In genomic region chr22:44680481-44680894, GRCh38 we compare ENCODE assay signal across 20 cellular contexts.
"Had no signal": no experiment of that assay in that cellular context is flagged by ENCODE, and none has a peak within 500 bp of the region (broad histone marks: within the 10 kb centered on the region; RNA-seq: fewer than 3 reads in every experiment).

No MANE protein-coding gene starts in this region.

- H3K27ac ChIP-seq: body of pancreas, colonic mucosa, ovary, upper lobe of left lung had no signal

- H3K9me3 Mint-ChIP-seq: activated CD4-positive, alpha-beta memory T cell treated with anti-CD3 and anti-CD28 coated beads, Interleukin-2, amount 10 ng/mL, durations not matched to agents 7 days and 5 days; activated naive CD4-positive, alpha-beta T cell treated with anti-CD3 and anti-CD28 coated beads, Interleukin-2, amount 50 U/mL, for 72 hours; neural crest cell; stimulated activated naive CD8-positive, alpha-beta T cell treated with anti-CD3 and anti-CD28 coated beads, Interleukin-15, amount 100 ng/mL, for 72 hours had no signal

- H3K27ac Mint-ChIP-seq: activated CD4-positive, alpha-beta memory T cell treated with anti-CD3 and anti-CD28 coated beads, Interleukin-2, amount 10 ng/mL, durations not matched to agents 7 days and 5 days; activated CD4-positive, alpha-beta T cell treated with anti-CD3 and anti-CD28 coated beads for 36 hours had no signal

- H3K36me3 ChIP-seq: colonic mucosa, ovary, upper lobe of left lung had no signal

- H3K36me3 Mint-ChIP-seq: activated naive CD4-positive, alpha-beta T cell treated with anti-CD3 and anti-CD28 coated beads, Interleukin-2, amount 50 U/mL, for 72 hours had no signal

- H3K27me3 ChIP-seq: body of pancreas, colonic mucosa, ovary, upper lobe of left lung had no signal

- FAIRE-seq: islet of Langerhans had no signal

- H3K4me3 Mint-ChIP-seq: activated CD4-positive, alpha-beta memory T cell treated with anti-CD3 and anti-CD28 coated beads, Interleukin-2, amount 10 ng/mL, durations not matched to agents 7 days and 5 days; activated CD4-positive, alpha-beta T cell treated with anti-CD3 and anti-CD28 coated beads for 36 hours; neural crest cell had no signal

- DNase-seq: activated CD4-positive, alpha-beta memory T cell treated with anti-CD3 and anti-CD28 coated beads, Interleukin-2, amount 10 ng/mL, durations not matched to agents 7 days and 5 days; activated CD4-positive, alpha-beta T cell treated with anti-CD3 and anti-CD28 coated beads for 36 hours; activated CD8-positive, alpha-beta memory T cell treated with anti-CD3 and anti-CD28 coated beads, Interleukin-2, amount 50 U/mL, for 4 hours; activated effector memory CD4-positive, alpha-beta T cell treated with anti-CD3 and anti-CD28 coated beads, Interleukin-2, amount 50 U/mL, for 16 hours; activated T-cell treated with anti-CD3 and anti-CD28 coated beads, Interleukin-2, amount 50 U/mL, for 48 hours; amygdala; body of pancreas; caudate nucleus; colonic mucosa; left colon; midbrain; ovary; stimulated activated naive CD8-positive, alpha-beta T cell treated with anti-CD3 and anti-CD28 coated beads, Interleukin-15, amount 100 ng/mL, for 72 hours; upper lobe of left lung had no signal

- H3K4me3 ChIP-seq: body of pancreas, colonic mucosa, lung, ovary, upper lobe of left lung had no signal

- ATAC-seq: activated CD4-positive, alpha-beta T cell treated with anti-CD3 and anti-CD28 coated beads for 36 hours; activated naive CD4-positive, alpha-beta T cell treated with anti-CD3 and anti-CD28 coated beads, Interleukin-2, amount 50 U/mL, for 72 hours; body of pancreas; esophagus mucosa; left colon; sciatic nerve; stimulated activated naive CD8-positive, alpha-beta T cell treated with anti-CD3 and anti-CD28 coated beads, Interleukin-15, amount 100 ng/mL, for 72 hours had no signal

- H3K27me3 Mint-ChIP-seq: activated CD4-positive, alpha-beta memory T cell treated with anti-CD3 and anti-CD28 coated beads, Interleukin-2, amount 10 ng/mL, durations not matched to agents 7 days and 5 days; activated CD4-positive, alpha-beta T cell treated with anti-CD3 and anti-CD28 coated beads for 36 hours; stimulated activated naive CD8-positive, alpha-beta T cell treated with anti-CD3 and anti-CD28 coated beads, Interleukin-15, amount 100 ng/mL, for 72 hours had no signal

- H3K9me3 ChIP-seq: body of pancreas, colonic mucosa, ovary, upper lobe of left lung had no signal
